ENCODE assay signal across 1 cellular context in genomic region chr9:26658476-26658875, GRCh38.
TF ChIP-seq lines count a peak whose summit lies in the region.

No MANE protein-coding gene starts in this region.

TF ChIP-seq in GM23338, 12 proteins besides CTCF, POLR2A, EP300 and RAD21:
- no peak for TF ChIP-seq EZH2 (IDR thresholded peaks at IDR 0.05; ENCODE audit: low read depth, unreplicated experiment)
- no peak for TF ChIP-seq EZH2phosphoT487 (IDR thresholded peaks at IDR 0.05; ENCODE audit: unreplicated experiment)
- no peak for TF ChIP-seq NANOG (IDR thresholded peaks at IDR 0.05; ENCODE audit: borderline replicate concordance)
- no peak for TF ChIP-seq ZNF331 (CRISPR knock-in tag; IDR thresholded peaks at IDR 0.05; ENCODE audit: low read depth)
- TF ChIP-seq ETS1 (IDR thresholded peaks at IDR 0.05), result no peak
- TF ChIP-seq REST (IDR thresholded peaks at IDR 0.05; ENCODE audit: unreplicated experiment), result no peak
- no peak for TF ChIP-seq CREB1 (CRISPR knock-in tag; IDR thresholded peaks at IDR 0.05; ENCODE audit: low read depth)
- no peak for TF ChIP-seq STAT1 (IDR thresholded peaks at IDR 0.05; ENCODE audit: unreplicated experiment)
- TF ChIP-seq ZNF462 (CRISPR knock-in tag; IDR thresholded peaks at IDR 0.05), result no peak
- no peak for TF ChIP-seq POLR2AphosphoS5 (IDR thresholded peaks at IDR 0.05; ENCODE audit: low read depth)
- no peak for TF ChIP-seq JUNB (IDR thresholded peaks at IDR 0.05; ENCODE audit: unreplicated experiment)
- TF ChIP-seq ZNF114 (CRISPR knock-in tag; IDR thresholded peaks at IDR 0.05), result no peak
TF ChIP-seq in GM23338: peak in this region for 0.
